Comparison of ENCODE assay signal across 1 cellular context in genomic region chr2:113034016-113034415, GRCh38.
TF ChIP-seq lines count a peak whose summit lies in the region.

No MANE protein-coding gene starts in this region.

TF ChIP-seq in K562, 482 proteins besides CTCF, POLR2A, EP300 and RAD21 (continued from another document):
- peak in 1 of 2 experiments; percentile 34; a peak in 1 of 4 replicates for TF ChIP-seq MNT (conservative IDR thresholded peaks at IDR 0.05)
- TF ChIP-seq FOXA3 (CRISPR knock-in tag; conservative IDR thresholded peaks at IDR 0.05 in 1 of 2, IDR thresholded peaks at IDR 0.05 in 1 of 2): peak in 1 of 2 experiments; percentile 58; a peak in 2 of 4 replicates
- TF ChIP-seq RBM25 (IDR thresholded peaks at IDR 0.05; ENCODE audit: low read depth, low read length, severe bottlenecking): no peak
- 0 out of 2 replicates have a peak, but pooled peaks have one; percentile 49 for TF ChIP-seq ZNF589 (CRISPR knock-in tag; IDR thresholded peaks at IDR 0.05; ENCODE audit: low read depth)
- no peak for TF ChIP-seq ZKSCAN3 (CRISPR knock-in tag; IDR thresholded peaks at IDR 0.05)
- TF ChIP-seq DEAF1 (CRISPR knock-in tag; IDR thresholded peaks at IDR 0.05): no peak
- TF ChIP-seq CBFA2T3 (IDR thresholded peaks at IDR 0.05): peak; percentile 96
- peak; percentile 94 for TF ChIP-seq CBFA2T2 (conservative IDR thresholded peaks at IDR 0.05)
- peak; percentile 64 to 82 for TF ChIP-seq FOXK2 (conservative IDR thresholded peaks at IDR 0.05 in 1 of 2, IDR thresholded peaks at IDR 0.05 in 1 of 2; ENCODE audit: low read depth in 2 of 2)
- TF ChIP-seq MTA2 (IDR thresholded peaks at IDR 0.05; ENCODE audit: low read depth): peak; percentile 96
- peak in 1 of 2 experiments; percentile 76; a peak in 2 of 4 replicates for TF ChIP-seq HDAC1 (IDR thresholded peaks at IDR 0.05)
- TF ChIP-seq ARID1B (IDR thresholded peaks at IDR 0.05): peak; percentile 95
- TF ChIP-seq NCOR1 (IDR thresholded peaks at IDR 0.05): peak; percentile 95
- peak; percentile 74 for TF ChIP-seq SOX6 (IDR thresholded peaks at IDR 0.05)
- no peak for TF ChIP-seq GATAD2A (IDR thresholded peaks at IDR 0.05)
- peak in 1 of 2 experiments; percentile 45; a peak in 1 of 4 replicates for TF ChIP-seq ZMIZ1 (IDR thresholded peaks at IDR 0.05; ENCODE audit: low read depth in 2 of 2, low read length in 2 of 2)
- no peak for TF ChIP-seq NCOA6 (IDR thresholded peaks at IDR 0.05)
- no peak for TF ChIP-seq ZNF384 (IDR thresholded peaks at IDR 0.05; ENCODE audit: low read depth, low read length)
- TF ChIP-seq RREB1 (CRISPR knock-in tag; IDR thresholded peaks at IDR 0.05): 0 out of 2 replicates have a peak, but pooled peaks have one; percentile 76
- TF ChIP-seq TEAD1 (CRISPR knock-in tag; IDR thresholded peaks at IDR 0.05): peak in 1 of 2 experiments; percentile 67; a peak in 2 of 4 replicates
- TF ChIP-seq TEAD4 (IDR thresholded peaks at IDR 0.05; ENCODE audit: low read length): peak; percentile 87
- no peak for TF ChIP-seq TEAD4 (CRISPR knock-in tag; IDR thresholded peaks at IDR 0.05; ENCODE audit: borderline replicate concordance)
- TF ChIP-seq MYNN (IDR thresholded peaks at IDR 0.05): peak; percentile 39; the same call in 1 of the 2 replicates
- TF ChIP-seq MYNN (CRISPR knock-in tag; IDR thresholded peaks at IDR 0.05): no peak
- no peak for TF ChIP-seq ZBTB49 (CRISPR knock-in tag; IDR thresholded peaks at IDR 0.05; ENCODE audit: borderline replicate concordance)
- no peak for TF ChIP-seq ETV1 (tag; conservative IDR thresholded peaks at IDR 0.05; ENCODE audit: low read depth)
- TF ChIP-seq SRSF9 (IDR thresholded peaks at IDR 0.05; ENCODE audit: borderline replicate concordance, low read depth, low read length): no peak
- 0 out of 2 replicates have a peak, but pooled peaks have one; percentile 40 for TF ChIP-seq HDAC2 (IDR thresholded peaks at IDR 0.05)
- TF ChIP-seq ZBTB11 (CRISPR knock-in tag; IDR thresholded peaks at IDR 0.05): peak in 1 of 3 experiments; percentile 69; a peak in 1 of 6 replicates
- peak; percentile 50; the same call in 1 of the 2 replicates for TF ChIP-seq PML (IDR thresholded peaks at IDR 0.05; ENCODE audit: low read length)
- TF ChIP-seq ZNF134 (CRISPR knock-in tag; conservative IDR thresholded peaks at IDR 0.05): peak; percentile 46; the same call in 1 of the 2 replicates
- TF ChIP-seq ZNF324 (CRISPR knock-in tag; IDR thresholded peaks at IDR 0.05): peak; percentile 48; the same call in 1 of the 2 replicates
- TF ChIP-seq CREBBP (IDR thresholded peaks at IDR 0.05; ENCODE audit: low read depth, low read length): no peak
- TF ChIP-seq SMAD4 (CRISPR knock-in tag; conservative IDR thresholded peaks at IDR 0.05): peak; percentile 63; the same call in 1 of the 2 replicates
- peak; percentile 37; the same call in 1 of the 2 replicates for TF ChIP-seq STAT5A (IDR thresholded peaks at IDR 0.05; ENCODE audit: borderline replicate concordance, low read length)
- 0 out of 2 replicates have a peak, but pooled peaks have one; percentile 81 for TF ChIP-seq HEY1 (CRISPR knock-in tag; IDR thresholded peaks at IDR 0.05; ENCODE audit: borderline replicate concordance)
- TF ChIP-seq SAP30 (IDR thresholded peaks at IDR 0.05; ENCODE audit: borderline replicate concordance, insufficient read depth, low read depth, low read length, poor library complexity, severe bottlenecking): no peak
